Comparison of ENCODE assay signal across 1 cellular context in genomic region chr2:234687718-234688475, GRCh38.
TF ChIP-seq lines count a peak whose summit lies in the region.

No MANE protein-coding gene starts in this region.

TF ChIP-seq in HepG2, 621 proteins besides CTCF, POLR2A, EP300 and RAD21 (continued from another document and continues in another):
- TF ChIP-seq, protein P1, sequence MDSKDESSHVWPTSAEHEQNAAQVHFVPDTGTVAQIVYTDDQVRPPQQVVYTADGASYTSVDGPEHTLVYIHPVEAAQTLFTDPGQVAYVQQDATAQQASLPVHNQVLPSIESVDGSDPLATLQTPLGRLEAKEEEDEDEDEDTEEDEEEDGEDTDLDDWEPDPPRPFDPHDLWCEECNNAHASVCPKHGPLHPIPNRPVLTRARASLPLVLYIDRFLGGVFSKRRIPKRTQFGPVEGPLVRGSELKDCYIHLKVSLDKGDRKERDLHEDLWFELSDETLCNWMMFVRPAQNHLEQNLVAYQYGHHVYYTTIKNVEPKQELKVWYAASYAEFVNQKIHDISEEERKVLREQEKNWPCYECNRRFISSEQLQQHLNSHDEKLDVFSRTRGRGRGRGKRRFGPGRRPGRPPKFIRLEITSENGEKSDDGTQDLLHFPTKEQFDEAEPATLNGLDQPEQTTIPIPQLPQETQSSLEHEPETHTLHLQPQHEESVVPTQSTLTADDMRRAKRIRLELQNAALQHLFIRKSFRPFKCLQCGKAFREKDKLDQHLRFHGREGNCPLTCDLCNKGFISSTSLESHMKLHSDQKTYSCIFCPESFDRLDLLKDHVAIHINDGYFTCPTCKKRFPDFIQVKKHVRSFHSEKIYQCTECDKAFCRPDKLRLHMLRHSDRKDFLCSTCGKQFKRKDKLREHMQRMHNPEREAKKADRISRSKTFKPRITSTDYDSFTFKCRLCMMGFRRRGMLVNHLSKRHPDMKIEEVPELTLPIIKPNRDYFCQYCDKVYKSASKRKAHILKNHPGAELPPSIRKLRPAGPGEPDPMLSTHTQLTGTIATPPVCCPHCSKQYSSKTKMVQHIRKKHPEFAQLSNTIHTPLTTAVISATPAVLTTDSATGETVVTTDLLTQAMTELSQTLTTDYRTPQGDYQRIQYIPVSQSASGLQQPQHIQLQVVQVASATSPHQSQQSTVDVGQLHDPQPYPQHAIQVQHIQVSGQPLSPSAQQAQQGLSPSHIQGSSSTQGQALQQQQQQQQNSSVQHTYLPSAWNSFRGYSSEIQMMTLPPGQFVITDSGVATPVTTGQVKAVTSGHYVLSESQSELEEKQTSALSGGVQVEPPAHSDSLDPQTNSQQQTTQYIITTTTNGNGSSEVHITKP (CRISPR knock-in tag; IDR thresholded peaks at IDR 0.05; ENCODE audit: low read depth): no peak
- TF ChIP-seq ZNF513 (CRISPR knock-in tag; conservative IDR thresholded peaks at IDR 0.05) (no peak), SP1 (IDR thresholded peaks at IDR 0.05) (no peak), SP1 (CRISPR knock-in tag; IDR thresholded peaks at IDR 0.05) (no peak), ZXDC (CRISPR knock-in tag; IDR thresholded peaks at IDR 0.05) (peak; percentile 50; the same call in 1 of the 2 replicates), ZNF550 (CRISPR knock-in tag; IDR thresholded peaks at IDR 0.05; ENCODE audit: borderline replicate concordance) (0 out of 2 replicates have a peak, but pooled peaks have one; percentile 90), ZNF749 (CRISPR knock-in tag; IDR thresholded peaks at IDR 0.05; ENCODE audit: borderline replicate concordance) (no peak; the same call in 1 of the 2 replicates), ZNF367 (CRISPR knock-in tag; IDR thresholded peaks at IDR 0.05; ENCODE audit: borderline replicate concordance) (no peak), ZNF552 (CRISPR knock-in tag; IDR thresholded peaks at IDR 0.05; ENCODE audit: borderline replicate concordance) (0 out of 2 replicates have a peak, but pooled peaks have one; percentile 61), RAD51 (IDR thresholded peaks at IDR 0.05; ENCODE audit: borderline replicate concordance) (no peak), ZNF33A (CRISPR knock-in tag; IDR thresholded peaks at IDR 0.05; ENCODE audit: borderline replicate concordance) (no peak), HMGXB4 (CRISPR knock-in tag; IDR thresholded peaks at IDR 0.05; ENCODE audit: borderline replicate concordance in 1 of 2, low read depth in 1 of 2) (0 out of 4 replicates have a peak, but pooled peaks of 1 of the 2 experiments have one; percentile 20), ZNF607 (CRISPR knock-in tag; IDR thresholded peaks at IDR 0.05; ENCODE audit: borderline replicate concordance) (no peak), MIER3 (CRISPR knock-in tag; IDR thresholded peaks at IDR 0.05; ENCODE audit: borderline replicate concordance) (no peak), ZNF451 (CRISPR knock-in tag; IDR thresholded peaks at IDR 0.05) (0 out of 2 replicates have a peak, but pooled peaks have one; percentile 69), ZNF598 (CRISPR knock-in tag; IDR thresholded peaks at IDR 0.05; ENCODE audit: borderline replicate concordance) (peak; percentile 81; the same call in 1 of the 2 replicates), ZNF577 (CRISPR knock-in tag; IDR thresholded peaks at IDR 0.05; ENCODE audit: borderline replicate concordance, low read depth) (no peak), ZBTB26 (CRISPR knock-in tag; IDR thresholded peaks at IDR 0.05; ENCODE audit: borderline replicate concordance) (0 out of 2 replicates have a peak, but pooled peaks have one; percentile 10), ZNF431 (CRISPR knock-in tag; IDR thresholded peaks at IDR 0.05; ENCODE audit: borderline replicate concordance, low read depth) (peak; percentile 74; the same call in 1 of the 2 replicates), SAFB2 (CRISPR knock-in tag; IDR thresholded peaks at IDR 0.05; ENCODE audit: borderline replicate concordance, low read depth) (peak; percentile 70; the same call in 1 of the 2 replicates), ZNF292 (CRISPR knock-in tag; IDR thresholded peaks at IDR 0.05; ENCODE audit: borderline replicate concordance, low read depth) (no peak), WIZ (CRISPR knock-in tag; IDR thresholded peaks at IDR 0.05) (peak; percentile 81; the same call in 1 of the 2 replicates), ZFX (CRISPR knock-in tag; IDR thresholded peaks at IDR 0.05; ENCODE audit: low read depth) (peak; percentile 38; the same call in 1 of the 2 replicates), RFX3 (CRISPR knock-in tag; IDR thresholded peaks at IDR 0.05) (no peak), HOXA9 (CRISPR knock-in tag; IDR thresholded peaks at IDR 0.05; ENCODE audit: borderline replicate concordance) (peak; percentile 92), KLF13 (CRISPR knock-in tag; IDR thresholded peaks at IDR 0.05) (0 out of 2 replicates have a peak, but pooled peaks have one; percentile 71), ATF7 (IDR thresholded peaks at IDR 0.05) (peak; percentile 93), ATF7 (CRISPR knock-in tag; IDR thresholded peaks at IDR 0.05) (0 out of 2 replicates have a peak, but pooled peaks have one; percentile 72), ZNF274 (CRISPR knock-in tag; IDR thresholded peaks at IDR 0.05) (peak; percentile 35; the same call in 1 of the 2 replicates), ZNF44 (CRISPR knock-in tag; IDR thresholded peaks at IDR 0.05) (no peak), YY1 (IDR thresholded peaks at IDR 0.05; ENCODE audit: insufficient read depth, insufficient replicate concordance, low read depth, low read length) (no peak), SMAD1 (CRISPR knock-in tag; IDR thresholded peaks at IDR 0.05; ENCODE audit: borderline replicate concordance, low read depth) (peak; percentile 94; the same call in 1 of the 2 replicates), HHEX (CRISPR knock-in tag; IDR thresholded peaks at IDR 0.05) (no peak), ZNF383 (CRISPR knock-in tag; IDR thresholded peaks at IDR 0.05; ENCODE audit: borderline replicate concordance) (no peak), GFI1 (CRISPR knock-in tag; IDR thresholded peaks at IDR 0.05; ENCODE audit: borderline replicate concordance) (no peak), MIXL1 (CRISPR knock-in tag; IDR thresholded peaks at IDR 0.05) (no peak), THYN1 (CRISPR knock-in tag; IDR thresholded peaks at IDR 0.05; ENCODE audit: borderline replicate concordance, low read depth) (no peak), EED (CRISPR knock-in tag; IDR thresholded peaks at IDR 0.05) (0 out of 2 replicates have a peak, but pooled peaks have one; percentile 53)
- TF ChIP-seq, protein P2, sequence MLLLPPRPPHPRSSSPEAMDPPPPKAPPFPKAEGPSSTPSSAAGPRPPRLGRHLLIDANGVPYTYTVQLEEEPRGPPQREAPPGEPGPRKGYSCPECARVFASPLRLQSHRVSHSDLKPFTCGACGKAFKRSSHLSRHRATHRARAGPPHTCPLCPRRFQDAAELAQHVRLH (CRISPR knock-in tag; IDR thresholded peaks at IDR 0.05; ENCODE audit: borderline replicate concordance, low read depth): no peak
- TF ChIP-seq, protein P3, sequence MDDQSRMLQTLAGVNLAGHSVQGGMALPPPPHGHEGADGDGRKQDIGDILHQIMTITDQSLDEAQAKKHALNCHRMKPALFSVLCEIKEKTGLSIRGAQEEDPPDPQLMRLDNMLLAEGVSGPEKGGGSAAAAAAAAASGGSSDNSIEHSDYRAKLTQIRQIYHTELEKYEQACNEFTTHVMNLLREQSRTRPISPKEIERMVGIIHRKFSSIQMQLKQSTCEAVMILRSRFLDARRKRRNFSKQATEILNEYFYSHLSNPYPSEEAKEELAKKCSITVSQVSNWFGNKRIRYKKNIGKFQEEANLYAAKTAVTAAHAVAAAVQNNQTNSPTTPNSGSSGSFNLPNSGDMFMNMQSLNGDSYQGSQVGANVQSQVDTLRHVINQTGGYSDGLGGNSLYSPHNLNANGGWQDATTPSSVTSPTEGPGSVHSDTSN (CRISPR knock-in tag; IDR thresholded peaks at IDR 0.05; ENCODE audit: borderline replicate concordance): no peak
- TF ChIP-seq, protein P4, sequence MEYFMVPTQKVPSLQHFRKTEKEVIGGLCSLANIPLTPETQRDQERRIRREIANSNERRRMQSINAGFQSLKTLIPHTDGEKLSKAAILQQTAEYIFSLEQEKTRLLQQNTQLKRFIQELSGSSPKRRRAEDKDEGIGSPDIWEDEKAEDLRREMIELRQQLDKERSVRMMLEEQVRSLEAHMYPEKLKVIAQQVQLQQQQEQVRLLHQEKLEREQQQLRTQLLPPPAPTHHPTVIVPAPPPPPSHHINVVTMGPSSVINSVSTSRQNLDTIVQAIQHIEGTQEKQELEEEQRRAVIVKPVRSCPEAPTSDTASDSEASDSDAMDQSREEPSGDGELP (IDR thresholded peaks at IDR 0.05; ENCODE audit: borderline replicate concordance, low read depth): no peak
- TF ChIP-seq, protein P5, sequence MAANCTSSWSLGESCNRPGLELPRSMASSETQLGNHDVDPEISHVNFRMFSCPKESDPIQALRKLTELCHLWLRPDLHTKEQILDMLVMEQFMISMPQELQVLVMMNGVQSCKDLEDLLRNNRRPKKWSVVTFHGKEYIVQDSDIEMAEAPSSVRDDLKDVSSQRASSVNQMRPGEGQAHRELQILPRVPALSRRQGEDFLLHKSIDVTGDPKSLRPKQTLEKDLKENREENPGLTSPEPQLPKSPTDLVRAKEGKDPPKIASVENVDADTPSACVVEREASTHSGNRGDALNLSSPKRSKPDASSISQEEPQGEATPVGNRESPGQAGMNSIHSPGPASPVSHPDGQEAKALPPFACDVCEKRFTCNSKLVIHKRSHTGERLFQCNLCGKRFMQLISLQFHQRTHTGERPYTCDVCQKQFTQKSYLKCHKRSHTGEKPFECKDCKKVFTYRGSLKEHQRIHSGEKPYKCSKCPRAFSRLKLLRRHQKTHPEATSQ (CRISPR knock-in tag; IDR thresholded peaks at IDR 0.05; ENCODE audit: borderline replicate concordance): no peak; the same call in 1 of the 2 replicates
- TF ChIP-seq, protein P6, sequence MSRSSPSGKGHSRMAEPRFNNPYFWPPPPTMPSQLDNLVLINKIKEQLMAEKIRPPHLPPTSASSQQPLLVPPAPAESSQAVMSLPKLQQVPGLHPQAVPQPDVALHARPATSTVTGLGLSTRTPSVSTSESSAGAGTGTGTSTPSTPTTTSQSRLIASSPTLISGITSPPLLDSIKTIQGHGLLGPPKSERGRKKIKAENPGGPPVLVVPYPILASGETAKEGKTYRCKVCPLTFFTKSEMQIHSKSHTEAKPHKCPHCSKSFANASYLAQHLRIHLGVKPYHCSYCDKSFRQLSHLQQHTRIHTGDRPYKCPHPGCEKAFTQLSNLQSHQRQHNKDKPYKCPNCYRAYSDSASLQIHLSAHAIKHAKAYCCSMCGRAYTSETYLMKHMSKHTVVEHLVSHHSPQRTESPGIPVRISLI (CRISPR knock-in tag; IDR thresholded peaks at IDR 0.05; ENCODE audit: borderline replicate concordance): no peak
- TF ChIP-seq, protein P7, sequence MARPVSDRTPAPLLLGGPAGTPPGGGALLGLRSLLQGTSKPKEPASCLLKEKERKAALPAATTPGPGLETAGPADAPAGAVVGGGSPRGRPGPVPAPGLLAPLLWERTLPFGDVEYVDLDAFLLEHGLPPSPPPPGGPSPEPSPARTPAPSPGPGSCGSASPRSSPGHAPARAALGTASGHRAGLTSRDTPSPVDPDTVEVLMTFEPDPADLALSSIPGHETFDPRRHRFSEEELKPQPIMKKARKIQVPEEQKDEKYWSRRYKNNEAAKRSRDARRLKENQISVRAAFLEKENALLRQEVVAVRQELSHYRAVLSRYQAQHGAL (CRISPR knock-in tag; IDR thresholded peaks at IDR 0.05; ENCODE audit: not compliant biosample characterization): no peak
